1 cellular context compared by ENCODE assay signal in genomic region chr14:67618617-67619063, GRCh38.
TF ChIP-seq lines count a peak whose summit lies in the region.

No MANE protein-coding gene starts in this region.

TF ChIP-seq in GM12878, 131 proteins besides CTCF, POLR2A, EP300 and RAD21:
- TF ChIP-seq BHLHE40 (IDR thresholded peaks at IDR 0.05; ENCODE audit: borderline replicate concordance in 1 of 2, low read depth in 2 of 2, low read length in 1 of 2) = 0 out of 4 replicates have a peak, but pooled peaks of 1 of the 2 experiments have one; percentile 15
- 0 out of 2 replicates have a peak, but pooled peaks have one; percentile 24 for TF ChIP-seq MEF2A (IDR thresholded peaks at IDR 0.05; ENCODE audit: insufficient read depth, low read depth, low read length)
- TF ChIP-seq ATF2 (IDR thresholded peaks at IDR 0.05; ENCODE audit: low read length) = no peak
- 0 out of 2 replicates have a peak, but pooled peaks have one; percentile 24 for TF ChIP-seq YY1 (IDR thresholded peaks at IDR 0.05; ENCODE audit: low read depth, low read length)
- TF ChIP-seq BMI1 (IDR thresholded peaks at IDR 0.05; ENCODE audit: borderline replicate concordance) = peak; percentile 90
- TF ChIP-seq GATAD2B (conservative IDR thresholded peaks at IDR 0.05; ENCODE audit: low read depth) = no peak
- peak; percentile 84 for TF ChIP-seq SMC3 (IDR thresholded peaks at IDR 0.05; ENCODE audit: borderline replicate concordance, low read length)
- TF ChIP-seq FOXM1 (IDR thresholded peaks at IDR 0.05; ENCODE audit: low read depth, low read length) = 0 out of 2 replicates have a peak, but pooled peaks have one; percentile 29
- no peak for TF ChIP-seq SMAD5 (IDR thresholded peaks at IDR 0.05; ENCODE audit: low read depth)
